In the genomic region with DNA sequence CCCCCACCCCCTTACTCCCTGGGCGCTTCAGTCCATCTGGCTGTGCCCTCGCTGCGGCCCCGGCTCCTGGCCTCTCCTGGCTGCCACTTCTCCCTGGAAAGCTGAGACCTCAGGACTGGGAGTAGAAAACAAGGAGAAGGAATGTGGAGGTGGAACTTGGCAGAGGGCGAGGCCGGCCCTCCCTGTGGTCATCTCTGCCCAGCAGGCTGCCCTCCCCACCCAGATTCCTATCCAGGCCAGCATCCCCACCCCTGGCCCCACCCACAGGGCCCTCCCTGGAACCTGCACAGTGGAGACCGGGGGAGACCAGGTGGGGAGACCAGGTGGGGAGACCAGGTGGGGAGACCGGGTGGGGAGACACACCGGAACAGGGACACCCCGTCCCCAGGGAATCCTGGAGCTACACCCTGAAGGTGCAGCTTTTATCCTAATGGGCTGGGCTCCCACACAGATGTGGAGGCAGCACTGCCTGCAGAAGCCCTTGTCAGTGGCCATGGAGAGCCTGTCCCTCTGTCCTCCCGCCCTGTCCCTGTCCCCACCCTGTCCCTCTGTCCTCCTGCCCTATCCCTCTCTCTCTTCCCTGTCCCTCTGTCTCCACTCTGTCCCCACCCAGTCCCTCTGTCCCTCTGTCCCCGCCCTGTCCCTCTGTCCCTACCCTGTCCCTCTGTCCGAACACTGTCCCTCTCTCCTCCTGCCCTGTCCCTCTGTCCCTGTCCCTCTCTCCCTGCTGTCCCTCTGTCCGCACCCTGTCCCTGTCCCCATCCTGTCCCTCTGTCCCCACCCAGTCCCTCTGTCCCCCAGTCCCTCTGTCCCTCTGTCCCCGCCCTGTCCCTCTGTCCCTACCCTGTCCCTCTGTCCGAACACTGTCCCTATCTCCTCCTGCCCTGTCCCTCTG, we compare ENCODE assay signal across 20 cellular contexts.
DNase-seq lines count a peak whose midpoint lies in the region; ATAC-seq, FAIRE-seq and TF ChIP-seq lines count a peak whose summit lies in the region.
"Had no signal": no experiment of that assay in that cellular context is flagged by ENCODE, and none has a peak within 500 bp of the region (broad histone marks: within the 10 kb centered on the region; RNA-seq: fewer than 3 reads in every experiment).

No MANE protein-coding gene starts in this region.

- no peak for TF ChIP-seq CTCF in natural killer cell (IDR thresholded peaks at IDR 0.05)

- H3K4me1 Mint-ChIP-seq in natural killer cell treated with Interleukin-12 subunit alpha and Interleukin-12 subunit beta and Interleukin-15 and Interleukin-18, amount 100 ng/mL, for 72 hours (ENCODE audit: low read depth in 2 of 2), result peaks cover 0 to 3% of the 10 kb centered on the region in 2 donors
- H3K4me1 Mint-ChIP-seq in natural killer cell, result no peaks in the 10 kb centered on the region

- H3K9me3 Mint-ChIP-seq in natural killer cell treated with Interleukin-12 subunit alpha and Interleukin-12 subunit beta and Interleukin-15 and Interleukin-18, amount 100 ng/mL, for 72 hours, result no peaks in the 10 kb centered on the region
- H3K9me3 Mint-ChIP-seq in natural killer cell, result no peaks in the 10 kb centered on the region
- H3K9me3 Mint-ChIP-seq: activated CD4-positive, alpha-beta memory T cell treated with anti-CD3 and anti-CD28 coated beads for 36 hours; activated T-cell treated with anti-CD3 and anti-CD28 coated beads, Interleukin-2, amount 50 U/mL, for 24 hours had no signal

- no peak for DNase-seq in natural killer cell treated with Interleukin-12 subunit alpha and Interleukin-12 subunit beta and Interleukin-15 and Interleukin-18, amount 100 ng/mL, for 72 hours (ENCODE audit: low spot score)
- DNase-seq in natural killer cell, result no peak
- DNase-seq in RPMI7951 (ENCODE audit: low read depth), result peak; percentile 66
- peak; percentile 66 for DNase-seq in kidney tubule cell (ENCODE audit: low spot score)
- DNase-seq in urothelium cell line (ENCODE audit: low spot score), result peak; percentile 58
- DNase-seq in NCI-H2081 (lab: John Stamatoyannopoulos, UW), result no peak
- DNase-seq in KG1 (lab: John Stamatoyannopoulos, UW), result no peak
- DNase-seq: activated CD4-positive, alpha-beta memory T cell treated with anti-CD3 and anti-CD28 coated beads for 36 hours; activated T-cell treated with anti-CD3 and anti-CD28 coated beads, Interleukin-2, amount 50 U/mL, for 24 hours; CD4-positive, alpha-beta memory T cell; dermis blood vessel endothelial cell; Karpas-422; mesendoderm; NCI-H2171; NCI-H748 treated with DMSO at 0.1 percent for 48 hours; retina; uterus had no signal

- peak; percentile 14 to 21 for ATAC-seq in natural killer cell treated with Interleukin-12 subunit alpha and Interleukin-12 subunit beta and Interleukin-15 and Interleukin-18, amount 100 ng/mL, for 72 hours
- ATAC-seq in natural killer cell (no peak), GM21529 (IDR thresholded peaks at IDR 0.05; ENCODE audit: unreplicated experiment) (no peak)

- intact Hi-C loops in natural killer cell (cut with micrococcal nuclease), result no loop called here

- no peak overlapping the region for H3K27ac Mint-ChIP-seq in natural killer cell treated with Interleukin-12 subunit alpha and Interleukin-12 subunit beta and Interleukin-15 and Interleukin-18, amount 100 ng/mL, for 72 hours
- no peak overlapping the region for H3K27ac Mint-ChIP-seq in natural killer cell
- H3K27ac Mint-ChIP-seq: activated CD4-positive, alpha-beta memory T cell treated with anti-CD3 and anti-CD28 coated beads for 36 hours; activated naive CD8-positive, alpha-beta T cell; activated T-cell treated with anti-CD3 and anti-CD28 coated beads, Interleukin-2, amount 50 U/mL, for 24 hours; CD4-positive, alpha-beta memory T cell had no signal

- H3K27me3 Mint-ChIP-seq in natural killer cell treated with Interleukin-12 subunit alpha and Interleukin-12 subunit beta and Interleukin-15 and Interleukin-18, amount 100 ng/mL, for 72 hours, result peaks cover 6 to 8% of the 10 kb centered on the region in 2 donors
- peaks cover 18 to 20% of the 10 kb centered on the region in 2 donors for H3K27me3 Mint-ChIP-seq in natural killer cell (ENCODE audit: low read depth in 2 of 2)

- no peaks in the 10 kb centered on the region for H3K36me3 Mint-ChIP-seq in natural killer cell treated with Interleukin-12 subunit alpha and Interleukin-12 subunit beta and Interleukin-15 and Interleukin-18, amount 100 ng/mL, for 72 hours
- H3K36me3 Mint-ChIP-seq in natural killer cell, result no peaks in the 10 kb centered on the region
- H3K36me3 Mint-ChIP-seq: activated CD4-positive, alpha-beta memory T cell treated with anti-CD3 and anti-CD28 coated beads for 36 hours; activated naive CD8-positive, alpha-beta T cell; CD4-positive, alpha-beta memory T cell had no signal

- peak; percentile 32 for FAIRE-seq in urothelium cell line (lab: Jason Lieb, UNC)
- FAIRE-seq: bronchial epithelial cell had no signal

- H3K4me3 Mint-ChIP-seq in natural killer cell treated with Interleukin-12 subunit alpha and Interleukin-12 subunit beta and Interleukin-15 and Interleukin-18, amount 100 ng/mL, for 72 hours, result no peak overlapping the region
- H3K4me3 Mint-ChIP-seq in natural killer cell, result no peak overlapping the region
- H3K4me3 Mint-ChIP-seq: activated CD4-positive, alpha-beta memory T cell treated with anti-CD3 and anti-CD28 coated beads for 36 hours; activated naive CD8-positive, alpha-beta T cell; activated T-cell treated with anti-CD3 and anti-CD28 coated beads, Interleukin-2, amount 50 U/mL, for 24 hours; CD4-positive, alpha-beta memory T cell had no signal

Comparison
In these comparisons a context has a peak if more than half of its experiments do, and no peak if none do; other contexts are left out.
1. ATAC-seq: peak in natural killer cell treated with Interleukin-12 subunit alpha and Interleukin-12 subunit beta and Interleukin-15 and Interleukin-18, amount 100 ng/mL, for 72 hours (2 of 2); none in natural killer cell (0 of 3) and GM21529 (single experiment).
2. DNase-seq: peak in RPMI7951 (single experiment), kidney tubule cell (single experiment) and urothelium cell line (single experiment); none in natural killer cell treated with Interleukin-12 subunit alpha and Interleukin-12 subunit beta and Interleukin-15 and Interleukin-18, amount 100 ng/mL, for 72 hours (single experiment), natural killer cell (single experiment), NCI-H2081 (0 of 2) and KG1 (single experiment).